ENCODE assay signal across 19 cellular contexts in the genomic region with DNA sequence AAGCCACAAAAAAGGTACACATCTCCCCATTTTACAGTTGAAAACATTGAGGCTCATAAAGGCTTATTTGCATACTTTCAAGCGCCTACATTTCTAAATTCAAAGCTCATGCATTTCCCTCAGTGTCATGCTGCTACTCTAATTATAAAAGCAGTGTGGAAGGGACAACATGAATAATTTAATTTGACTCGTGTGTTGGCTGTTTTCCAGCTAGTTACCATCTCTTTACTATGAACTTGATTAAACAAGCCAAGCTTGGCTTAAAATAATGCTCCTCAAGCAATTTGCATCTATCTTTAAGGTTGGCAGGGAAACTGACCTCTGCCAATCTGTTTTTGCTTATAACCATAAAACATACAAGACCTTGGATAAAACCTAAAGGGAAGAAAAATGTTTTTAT.
DNase-seq lines count a peak whose midpoint lies in the region; ATAC-seq and TF ChIP-seq lines count a peak whose summit lies in the region.
"Had no signal": no experiment of that assay in that cellular context is flagged by ENCODE, and none has a peak within 500 bp of the region (broad histone marks: within the 10 kb centered on the region; RNA-seq: fewer than 3 reads in every experiment).

No MANE protein-coding gene starts in this region.

- no peak overlapping the region for H3K27ac ChIP-seq in A673 (ENCODE audit: low read depth, low read length, poor library complexity, severe bottlenecking)
- H3K27ac ChIP-seq: A549 had no signal

- in situ Hi-C loops in G401 (cut with HindIII; ENCODE audit: low sequenced_read_pairs) = no loop called here

- POLR2A ChIA-PET in A673 (lab: Charles Lee; ENCODE audit: low non-redundant PET) = no interaction called here

- no peak overlapping the region for H3K4me3 ChIP-seq in A673 (ENCODE audit: low read depth, low read length, poor library complexity, severe bottlenecking)
- H3K4me3 ChIP-seq: A549, GM12878, GM23338 had no signal

- CTCF ChIA-PET in A673 (lab: Charles Lee) = interaction anchor here (1.0 kb wide), 1 partner anchor 10 kb away, joined by 4 read pairs; no protein-coding TSS in a partner anchor

- no peaks in the 10 kb centered on the region for H3K9me3 ChIP-seq in A673 (ENCODE audit: low read depth, low read length, poor library complexity, severe bottlenecking)
- H3K9me3 ChIP-seq: A549, Caco-2 had no signal

- DNase-seq in NCI-H748 (lab: John Stamatoyannopoulos, UW; ENCODE audit: unreplicated experiment) = peak; percentile 22
- no peak for DNase-seq in NCI-H748 treated with DMSO at 0.1 percent for 48 hours (lab: John Stamatoyannopoulos, UW)
- peak; percentile 22 for DNase-seq in A673 (ENCODE audit: low spot score)
- peak; percentile 78 for DNase-seq in G401 (ENCODE audit: low spot score)
- peak; percentile 75 for DNase-seq in cerebellar cortex (ENCODE audit: low spot score)
- no peak for DNase-seq in posterior vena cava (ENCODE audit: low spot score)
- DNase-seq in NCI-H1048 (lab: John Stamatoyannopoulos, UW) = no peak
- DNase-seq: 8988T; Caco-2; CD4-positive, alpha-beta memory T cell; DMS153; DND-41; GDM1; H9 had no signal

- intact Hi-C loops in A673 (cut with micrococcal nuclease; ENCODE audit: unreplicated experiment) (no loop called here), posterior vena cava (cut with DNase I) (no loop called here)

- H3K36me3 ChIP-seq in A673 (ENCODE audit: insufficient read depth, low read length, poor library complexity, severe bottlenecking) = no peaks in the 10 kb centered on the region

- peaks cover 4% of the 10 kb centered on the region for H3K27me3 ChIP-seq in A673 (replicated peaks; ENCODE audit: insufficient read depth, low read depth, low read length, poor library complexity)

- BruUV-seq in A673 (replicated peaks; lab: Mats Ljungman, UMichigan) = no TSS peak

- ATAC-seq in HG03432 (IDR thresholded peaks at IDR 0.05; ENCODE audit: unreplicated experiment) = no peak
- ATAC-seq: A549, GM12878, GM23338, HCT116 had no signal

- no peak for TF ChIP-seq CTCF in A673 (conservative IDR thresholded peaks at IDR 0.05; ENCODE audit: low read depth, low read length)

- H3K4me1 ChIP-seq in A673 (ENCODE audit: insufficient read depth, low read length, poor library complexity, severe bottlenecking) = no peaks in the 10 kb centered on the region
- H3K4me1 ChIP-seq: A549, Caco-2 had no signal

Comparison
In these comparisons a context has a peak if more than half of its experiments do, and no peak if none do; other contexts are left out.
1. DNase-seq: peak in NCI-H748 (single experiment), A673 (single experiment), G401 (single experiment) and cerebellar cortex (single experiment); none in NCI-H748 treated with DMSO at 0.1 percent for 48 hours (single experiment), posterior vena cava (single experiment) and NCI-H1048 (single experiment).